ENCODE assay signal across 11 cellular contexts in the genomic region with DNA sequence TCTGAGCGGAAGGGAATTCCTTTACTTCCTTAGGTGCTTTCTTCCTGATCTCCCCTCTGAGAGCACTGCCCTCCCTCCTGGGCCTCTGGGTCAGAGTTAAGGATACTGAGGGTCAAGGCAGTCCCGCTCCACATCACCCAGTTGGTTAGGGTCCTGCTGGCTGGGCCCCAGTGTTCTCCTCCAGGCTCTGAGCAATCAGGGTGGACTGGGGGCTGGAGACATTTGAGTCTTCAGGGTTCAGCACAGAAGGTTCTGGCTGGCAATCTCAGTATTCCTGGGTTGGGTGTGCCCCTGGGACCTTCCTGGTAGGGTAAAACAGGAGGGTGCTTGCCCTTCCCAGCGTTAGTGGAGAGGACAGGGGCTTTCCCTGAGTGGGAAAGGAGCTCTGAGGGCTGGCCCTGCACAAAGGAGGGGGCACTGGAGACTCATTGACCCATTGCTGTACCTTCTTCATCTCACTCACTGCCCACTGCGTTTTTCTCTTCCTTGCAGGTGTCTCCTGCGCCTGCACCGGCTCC. TPM values are rescaled to one million over a fixed set of nuclear protein-coding genes. Genes with fewer than 3 reads are reported as not detected.
A peak's percentile ranks its signal among the peaks of the same experiment; 100 is the strongest.
DNase-seq lines count a peak whose midpoint lies in the region; ATAC-seq and TF ChIP-seq lines count a peak whose summit lies in the region.
"Had no signal": no experiment of that assay in that cellular context is flagged by ENCODE, and none has a peak within 500 bp of the region (broad histone marks: within the 10 kb centered on the region; RNA-seq: fewer than 3 reads in every experiment).

No MANE protein-coding gene starts in this region.

- H3K4me3 ChIP-seq in esophagus muscularis mucosa, result peak overlapping the region; percentile 57 to 66 (median 60)
- no peak overlapping the region for H3K4me3 ChIP-seq in naive thymus-derived CD4-positive, alpha-beta T cell (ENCODE audit: low read length)
- H3K4me3 ChIP-seq in SJCRH30, result no peak overlapping the region

- peaks cover 0 to 57% (median 16%) of the 10 kb centered on the region in 4 donors for H3K27me3 ChIP-seq in esophagus muscularis mucosa
- peaks cover 3 to 35% of the 10 kb centered on the region in 2 donors for H3K27me3 ChIP-seq in naive thymus-derived CD4-positive, alpha-beta T cell (ENCODE audit: control insufficient read depth in 2 of 2, insufficient read depth in 2 of 2, low read length in 2 of 2)
- H3K27me3 ChIP-seq in SJCRH30, result peaks cover 3% of the 10 kb centered on the region

- TF ChIP-seq CTCF in esophagus muscularis mucosa (IDR thresholded peaks at IDR 0.05) (no peak), type B pancreatic cell (conservative IDR thresholded peaks at IDR 0.05) (no peak)

- intact Hi-C loops in esophagus muscularis mucosa (cut with DNase I), result no loop called here
- intact Hi-C loops in naive thymus-derived CD4-positive, alpha-beta T cell (cut with micrococcal nuclease), result no loop called here

- no peak for ATAC-seq in activated T-cell treated with anti-CD3 and anti-CD28 coated beads, Interleukin-2, amount 50 U/mL, for 72 hours (replicated peaks in 1 of 2)
- ATAC-seq in naive thymus-derived CD4-positive, alpha-beta T cell, result no peak
- no peak for ATAC-seq in GM19023 (IDR thresholded peaks at IDR 0.05; ENCODE audit: unreplicated experiment)

- CTCF ChIA-PET in naive thymus-derived CD4-positive, alpha-beta T cell (lab: Charles Lee), result no interaction called here

- no peaks in the 10 kb centered on the region for H3K36me3 Mint-ChIP-seq in activated T-cell treated with anti-CD3 and anti-CD28 coated beads, Interleukin-2, amount 50 U/mL, for 72 hours (ENCODE audit: insufficient read depth in 2 of 2)
- peaks cover 0 to 4% (median 0%) of the 10 kb centered on the region in 5 donors for H3K36me3 Mint-ChIP-seq in naive thymus-derived CD4-positive, alpha-beta T cell
- no peaks in the 10 kb centered on the region for H3K36me3 Mint-ChIP-seq in type B pancreatic cell

- 62% methylated on average over 5 of the region's 6 CpGs for WGBS in esophagus muscularis mucosa

- H3K4me3 Mint-ChIP-seq in activated T-cell treated with anti-CD3 and anti-CD28 coated beads, Interleukin-2, amount 50 U/mL, for 72 hours, result peak overlapping the region; percentile 76 to 85
- peak overlapping the region in 8 of 10 donors; percentile 49 to 85 (median 65) for H3K4me3 Mint-ChIP-seq in naive thymus-derived CD4-positive, alpha-beta T cell
- peak overlapping the region; percentile 67 for H3K4me3 Mint-ChIP-seq in type B pancreatic cell

- POLR2A ChIA-PET in naive thymus-derived CD4-positive, alpha-beta T cell (lab: Charles Lee), result interaction anchor here (1.0 kb wide), 1 partner anchor 9 kb away, joined by 5 read pairs; no protein-coding TSS in a partner anchor

- H3K9me3 Mint-ChIP-seq in activated T-cell treated with anti-CD3 and anti-CD28 coated beads, Interleukin-2, amount 50 U/mL, for 72 hours, result no peaks in the 10 kb centered on the region
- H3K9me3 Mint-ChIP-seq in naive thymus-derived CD4-positive, alpha-beta T cell, result peaks cover 0 to 4% (median 0%) of the 10 kb centered on the region in 11 donors
- H3K9me3 Mint-ChIP-seq in type B pancreatic cell, result no peaks in the 10 kb centered on the region

- H3K27ac ChIP-seq in esophagus muscularis mucosa (replicated peaks in 1 of 4) (peak overlapping the region; percentile 67 to 82 (median 74)), SJCRH30 (no peak overlapping the region)
- no peak overlapping the region for H3K27ac ChIP-seq in naive thymus-derived CD4-positive, alpha-beta T cell (ENCODE audit: low read depth, low read length)
- H3K27ac ChIP-seq: HL-60 had no signal

- DNase-seq in activated T-cell treated with anti-CD3 and anti-CD28 coated beads, Interleukin-2, amount 50 U/mL, for 72 hours, result no peak
- DNase-seq in activated T-cell treated with anti-CD3 and anti-CD28 coated beads, Interleukin-2, amount 50 U/mL, for 48 hours, result no peak
- DNase-seq in esophagus muscularis mucosa (ENCODE audit: extremely low spot score) (no peak), type B pancreatic cell (ENCODE audit: extremely low spot score, unreplicated experiment) (no peak), SJCRH30 (no peak), NCI-H526 treated with DMSO at 0.1 percent for 48 hours (lab: John Stamatoyannopoulos, UW) (no peak)
- DNase-seq in naive thymus-derived CD4-positive, alpha-beta T cell, result no peak
- DNase-seq: NCI-H748 treated with DMSO at 0.1 percent for 48 hours had no signal

- H3K27ac Mint-ChIP-seq in activated T-cell treated with anti-CD3 and anti-CD28 coated beads, Interleukin-2, amount 50 U/mL, for 72 hours, result no peak overlapping the region
- no peak overlapping the region for H3K27ac Mint-ChIP-seq in naive thymus-derived CD4-positive, alpha-beta T cell
- H3K27ac Mint-ChIP-seq in type B pancreatic cell, result no peak overlapping the region

- H3K4me1 Mint-ChIP-seq in activated T-cell treated with anti-CD3 and anti-CD28 coated beads, Interleukin-2, amount 50 U/mL, for 72 hours (ENCODE audit: low read depth), result peaks cover 52% of the 10 kb centered on the region
- H3K4me1 Mint-ChIP-seq in naive thymus-derived CD4-positive, alpha-beta T cell, result peaks cover 16 to 45% (median 27%) of the 10 kb centered on the region in 7 donors
- H3K4me1 Mint-ChIP-seq in type B pancreatic cell (ENCODE audit: unreplicated experiment), result peaks cover 10% of the 10 kb centered on the region

- H3K4me1 ChIP-seq in esophagus muscularis mucosa, result peaks cover 6 to 51% (median 37%) of the 10 kb centered on the region in 4 donors
- H3K4me1 ChIP-seq in naive thymus-derived CD4-positive, alpha-beta T cell (ENCODE audit: control insufficient read depth in 2 of 2, insufficient read depth in 2 of 2, low read length in 2 of 2), result peaks cover 4 to 10% of the 10 kb centered on the region in 2 donors
- H3K4me1 ChIP-seq in SJCRH30, result no peaks in the 10 kb centered on the region

- TF ChIP-seq EP300 in esophagus muscularis mucosa (IDR thresholded peaks at IDR 0.05), result no peak

- no peaks in the 10 kb centered on the region for H3K36me3 ChIP-seq in esophagus muscularis mucosa
- no peaks in the 10 kb centered on the region for H3K36me3 ChIP-seq in naive thymus-derived CD4-positive, alpha-beta T cell (ENCODE audit: control insufficient read depth in 2 of 3, insufficient read depth in 3 of 3, low read length in 3 of 3)
- H3K36me3 ChIP-seq in SJCRH30, result no peaks in the 10 kb centered on the region

- H3K27me3 Mint-ChIP-seq in activated T-cell treated with anti-CD3 and anti-CD28 coated beads, Interleukin-2, amount 50 U/mL, for 72 hours (ENCODE audit: low read depth), result peaks cover 77% of the 10 kb centered on the region
- H3K27me3 Mint-ChIP-seq in naive thymus-derived CD4-positive, alpha-beta T cell, result peaks cover 67 to 80% (median 71%) of the 10 kb centered on the region in 5 donors
- H3K27me3 Mint-ChIP-seq in type B pancreatic cell, result peaks cover 93% of the 10 kb centered on the region

- TF ChIP-seq POLR2A in esophagus muscularis mucosa (IDR thresholded peaks at IDR 0.05; ENCODE audit: low read depth), result no peak

- no peaks in the 10 kb centered on the region for H3K9me3 ChIP-seq in esophagus muscularis mucosa
- no peaks in the 10 kb centered on the region for H3K9me3 ChIP-seq in naive thymus-derived CD4-positive, alpha-beta T cell (ENCODE audit: control insufficient read depth in 2 of 3, low read length in 3 of 3)
- no peaks in the 10 kb centered on the region for H3K9me3 ChIP-seq in SJCRH30 (replicated peaks)

RNA-seq across cellular contexts. Expression of a gene that starts 0.4 kb away (rescaled TPM):
- total RNA-seq in activated T-cell treated with anti-CD3 and anti-CD28 coated beads, Interleukin-2, amount 50 U/mL, for 72 hours, result under 1 TPM in 1 of 2 donors, not detected in 1; 0.91 TPM
- total RNA-seq in esophagus muscularis mucosa (10 to 100 TPM in 3 of 4 donors, 1 to 10 TPM in 1; 3.7 to 74.9 (median 14.9) TPM), type B pancreatic cell (ENCODE audit: low replicate concordance) (not detected in 2 replicates)
- not detected for total RNA-seq in naive thymus-derived CD4-positive, alpha-beta T cell
- not detected for polyA plus RNA-seq in naive thymus-derived CD4-positive, alpha-beta T cell
- total RNA-seq in SJCRH30 (2014; rRNA removed; shearing (Covaris generic)), result not detected in 2 replicates

RNA-seq across cellular contexts. Expression of a gene that starts 5.6 kb away (rescaled TPM):
- 1 to 10 TPM in 1 of 2 donors, under 1 TPM in 1; 0.74 to 1.5 TPM for total RNA-seq in activated T-cell treated with anti-CD3 and anti-CD28 coated beads, Interleukin-2, amount 50 U/mL, for 72 hours
- total RNA-seq in esophagus muscularis mucosa (100 to 1,000 TPM in 1 of 4 donors, 10 to 100 TPM in 1, 1 to 10 TPM in 1, not detected in 1; 1.7 to 371 (median 21.3) TPM), type B pancreatic cell (ENCODE audit: low replicate concordance) (not detected in 2 replicates)
- total RNA-seq in naive thymus-derived CD4-positive, alpha-beta T cell, result under 1 TPM in 1 of 5 experiments, not detected in 4; 0.92 TPM
- polyA plus RNA-seq in naive thymus-derived CD4-positive, alpha-beta T cell, result not detected
- not detected in 2 replicates for total RNA-seq in SJCRH30 (2014; rRNA removed; shearing (Covaris generic))
- polyA plus RNA-seq: BJ had no signal

RNA-seq across cellular contexts. Expression of a gene that starts 7.3 kb away (rescaled TPM):
- 100 to 1,000 TPM in 1 of 2 donors, 10 to 100 TPM in 1; 94.7 to 204 TPM for total RNA-seq in activated T-cell treated with anti-CD3 and anti-CD28 coated beads, Interleukin-2, amount 50 U/mL, for 72 hours
- total RNA-seq in esophagus muscularis mucosa (100 to 1,000 TPM in 3 of 4 donors, 10 to 100 TPM in 1; 57.7 to 428 (median 146) TPM), type B pancreatic cell (ENCODE audit: low replicate concordance) (7.8 and 12.5 TPM in 2 replicates)
- 100 to 1,000 TPM in 1 of 5 experiments, 1 to 10 TPM in 1, under 1 TPM in 2, not detected in 1; 0.45 to 166 (median 2.5) TPM for total RNA-seq in naive thymus-derived CD4-positive, alpha-beta T cell
- polyA plus RNA-seq in naive thymus-derived CD4-positive, alpha-beta T cell, result 1 to 10 TPM; 3.5 to 5.2 TPM
- total RNA-seq in SJCRH30 (2014; rRNA removed; shearing (Covaris generic)), result not detected in 2 replicates

RNA-seq across cellular contexts. Expression of a gene that starts 18.8 kb away (rescaled TPM):
- total RNA-seq in activated T-cell treated with anti-CD3 and anti-CD28 coated beads, Interleukin-2, amount 50 U/mL, for 72 hours, result not detected
- total RNA-seq in esophagus muscularis mucosa, result not detected
- total RNA-seq in naive thymus-derived CD4-positive, alpha-beta T cell, result not detected
- polyA plus RNA-seq in naive thymus-derived CD4-positive, alpha-beta T cell, result not detected
- total RNA-seq in type B pancreatic cell (ENCODE audit: low replicate concordance), result not detected in 2 replicates
- not detected in 2 replicates for total RNA-seq in SJCRH30 (2014; rRNA removed; shearing (Covaris generic))
- polyA plus RNA-seq: BJ had no signal

RNA-seq across cellular contexts. Expression of a gene that starts 24.5 kb away (rescaled TPM):
- 100 to 1,000 TPM; 391 to 529 TPM for total RNA-seq in activated T-cell treated with anti-CD3 and anti-CD28 coated beads, Interleukin-2, amount 50 U/mL, for 72 hours
- 100 to 1,000 TPM in 3 of 4 donors, 10 to 100 TPM in 1; 27.0 to 528 (median 116) TPM for total RNA-seq in esophagus muscularis mucosa
- total RNA-seq in naive thymus-derived CD4-positive, alpha-beta T cell, result 100 to 1,000 TPM in 1 of 5 experiments, 10 to 100 TPM in 4; 15.0 to 435 (median 32.8) TPM
- 100 to 1,000 TPM; 113 to 168 TPM for polyA plus RNA-seq in naive thymus-derived CD4-positive, alpha-beta T cell
- 18.2 and 21.4 TPM in 2 replicates for total RNA-seq in type B pancreatic cell (ENCODE audit: low replicate concordance)
- 144 and 163 TPM in 2 replicates for total RNA-seq in SJCRH30 (2014; rRNA removed; shearing (Covaris generic))

Comparison
In these comparisons a context has a peak if more than half of its experiments do, and no peak if none do; other contexts are left out.
1. H3K27ac ChIP-seq: peak in esophagus muscularis mucosa (4 of 4); none in naive thymus-derived CD4-positive, alpha-beta T cell (single experiment) and SJCRH30 (single experiment).
2. H3K4me3 ChIP-seq: peak in esophagus muscularis mucosa (4 of 4); none in naive thymus-derived CD4-positive, alpha-beta T cell (single experiment) and SJCRH30 (single experiment).
3. Peak in every context shown above with its lines, with median percentiles within 50 percentile points of each other: H3K4me3 Mint-ChIP-seq.